1 cellular context compared by ENCODE assay signal in the genomic region with DNA sequence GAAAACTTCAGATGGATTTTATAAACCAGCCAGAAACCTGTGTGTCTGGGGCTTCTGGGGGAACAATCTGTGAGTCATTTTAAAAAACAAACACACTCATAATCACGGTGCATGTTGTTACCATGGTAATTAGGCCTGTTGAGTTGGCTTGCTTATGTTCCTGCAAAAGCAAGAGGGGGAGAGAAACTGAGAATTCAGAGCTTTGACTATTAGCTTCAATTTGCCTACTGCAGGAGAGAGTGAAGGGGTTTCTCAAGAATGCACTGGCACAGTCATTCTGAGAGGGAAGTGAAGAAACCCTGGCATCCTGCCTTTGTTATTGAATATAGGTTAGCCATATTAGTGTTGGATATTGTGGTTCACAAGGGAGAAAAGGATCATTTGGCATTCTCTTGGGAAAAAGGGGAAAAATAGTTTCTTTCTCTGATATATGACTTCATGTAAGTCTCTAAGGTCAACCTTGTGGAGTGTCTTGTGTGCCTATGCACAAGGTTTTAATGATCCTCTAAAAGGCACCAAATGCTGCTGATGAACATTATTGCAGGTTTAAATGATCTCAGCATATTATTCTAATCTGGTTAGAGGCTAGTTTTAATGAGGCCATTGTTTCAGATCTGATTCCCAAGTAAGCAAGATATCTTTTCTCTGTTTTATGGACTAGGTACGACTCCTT.
TF ChIP-seq lines count a peak whose summit lies in the region.

No MANE protein-coding gene starts in this region.

TF ChIP-seq in GM12878, 131 proteins besides CTCF, POLR2A, EP300 and RAD21 (continued from another document and continues in another):
- TF ChIP-seq RELB (IDR thresholded peaks at IDR 0.05; ENCODE audit: low read depth) (peak; percentile 95), CHD2 (IDR thresholded peaks at IDR 0.05; ENCODE audit: borderline replicate concordance, low read depth, low read length) (peak; percentile 43; the same call in 1 of the 2 replicates), SP1 (IDR thresholded peaks at IDR 0.05; ENCODE audit: low read depth, low read length) (no peak), JUNB (IDR thresholded peaks at IDR 0.05) (peak; percentile 96), SPI1 (IDR thresholded peaks at IDR 0.05; ENCODE audit: borderline replicate concordance, insufficient read depth, low read depth, low read length) (peak; percentile 75; the same call in 1 of the 2 replicates), RB1 (IDR thresholded peaks at IDR 0.05; ENCODE audit: borderline replicate concordance) (no peak), NR2F1 (conservative IDR thresholded peaks at IDR 0.05) (peak; percentile 62), CBFB (IDR thresholded peaks at IDR 0.05; ENCODE audit: low read depth) (no peak; the same call in 1 of the 2 replicates), ETV6 (conservative IDR thresholded peaks at IDR 0.05 in 1 of 2, IDR thresholded peaks at IDR 0.05 in 1 of 2; ENCODE audit: borderline replicate concordance in 1 of 2, low read depth in 1 of 2) (peak in 1 of 2 experiments; percentile 97; a peak in 2 of 4 replicates), CUX1 (IDR thresholded peaks at IDR 0.05; ENCODE audit: insufficient replicate concordance, low read depth, low read length) (peak; percentile 78), KDM1A (IDR thresholded peaks at IDR 0.05; ENCODE audit: borderline replicate concordance) (no peak), NFIC (IDR thresholded peaks at IDR 0.05; ENCODE audit: low read depth, low read length) (peak; percentile 86), RBBP5 (conservative IDR thresholded peaks at IDR 0.05) (no peak), MXI1 (IDR thresholded peaks at IDR 0.05; ENCODE audit: low read depth, low read length) (peak; percentile 32; the same call in 1 of the 2 replicates), E4F1 (IDR thresholded peaks at IDR 0.05; ENCODE audit: borderline replicate concordance, partially characterized antibody) (no peak), ELK1 (IDR thresholded peaks at IDR 0.05; ENCODE audit: low read depth, low read length) (no peak), SMAD1 (IDR thresholded peaks at IDR 0.05; ENCODE audit: low read depth, partially characterized antibody) (no peak), RCOR1 (conservative IDR thresholded peaks at IDR 0.05; ENCODE audit: low read depth, low read length) (0 out of 2 replicates have a peak, but pooled peaks have one; percentile 44), FOXM1 (IDR thresholded peaks at IDR 0.05; ENCODE audit: low read depth, low read length) (peak; percentile 74), BRCA1 (IDR thresholded peaks at IDR 0.05; ENCODE audit: low read depth, low read length) (no peak), IKZF2 (IDR thresholded peaks at IDR 0.05) (peak; percentile 99 to 100), CHD4 (IDR thresholded peaks at IDR 0.05) (no peak), CEBPZ (IDR thresholded peaks at IDR 0.05; ENCODE audit: low read depth, low read length) (no peak), IRF3 (IDR thresholded peaks at IDR 0.05) (no peak), TCF12 (IDR thresholded peaks at IDR 0.05; ENCODE audit: low read depth, low read length) (no peak), STAT3 (IDR thresholded peaks at IDR 0.05; ENCODE audit: low read depth, low read length) (no peak), POU2F2 (IDR thresholded peaks at IDR 0.05; ENCODE audit: borderline replicate concordance, low read depth, low read length) (peak; percentile 91; the same call in 2 of the 3 replicates), POLR2AphosphoS2 (IDR thresholded peaks at IDR 0.05; ENCODE audit: low read depth, low read length) (no peak), ATF7 (IDR thresholded peaks at IDR 0.05; ENCODE audit: low read depth) (peak; percentile 80), MTA3 (IDR thresholded peaks at IDR 0.05; ENCODE audit: borderline replicate concordance, low read length) (peak; percentile 57; the same call in 1 of the 2 replicates), ZZZ3 (IDR thresholded peaks at IDR 0.05; ENCODE audit: control insufficient read depth, insufficient read length, low read depth) (no peak)
- TF ChIP-seq, protein P1, sequence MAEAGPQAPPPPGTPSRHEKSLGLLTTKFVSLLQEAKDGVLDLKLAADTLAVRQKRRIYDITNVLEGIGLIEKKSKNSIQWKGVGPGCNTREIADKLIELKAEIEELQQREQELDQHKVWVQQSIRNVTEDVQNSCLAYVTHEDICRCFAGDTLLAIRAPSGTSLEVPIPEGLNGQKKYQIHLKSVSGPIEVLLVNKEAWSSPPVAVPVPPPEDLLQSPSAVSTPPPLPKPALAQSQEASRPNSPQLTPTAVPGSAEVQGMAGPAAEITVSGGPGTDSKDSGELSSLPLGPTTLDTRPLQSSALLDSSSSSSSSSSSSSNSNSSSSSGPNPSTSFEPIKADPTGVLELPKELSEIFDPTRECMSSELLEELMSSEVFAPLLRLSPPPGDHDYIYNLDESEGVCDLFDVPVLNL (IDR thresholded peaks at IDR 0.05; ENCODE audit: low read depth, low read length), result no peak
- TF ChIP-seq, protein P2, sequence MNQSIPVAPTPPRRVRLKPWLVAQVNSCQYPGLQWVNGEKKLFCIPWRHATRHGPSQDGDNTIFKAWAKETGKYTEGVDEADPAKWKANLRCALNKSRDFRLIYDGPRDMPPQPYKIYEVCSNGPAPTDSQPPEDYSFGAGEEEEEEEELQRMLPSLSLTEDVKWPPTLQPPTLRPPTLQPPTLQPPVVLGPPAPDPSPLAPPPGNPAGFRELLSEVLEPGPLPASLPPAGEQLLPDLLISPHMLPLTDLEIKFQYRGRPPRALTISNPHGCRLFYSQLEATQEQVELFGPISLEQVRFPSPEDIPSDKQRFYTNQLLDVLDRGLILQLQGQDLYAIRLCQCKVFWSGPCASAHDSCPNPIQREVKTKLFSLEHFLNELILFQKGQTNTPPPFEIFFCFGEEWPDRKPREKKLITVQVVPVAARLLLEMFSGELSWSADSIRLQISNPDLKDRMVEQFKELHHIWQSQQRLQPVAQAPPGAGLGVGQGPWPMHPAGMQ (IDR thresholded peaks at IDR 0.05; ENCODE audit: borderline replicate concordance), result no peak
- TF ChIP-seq, protein P3, sequence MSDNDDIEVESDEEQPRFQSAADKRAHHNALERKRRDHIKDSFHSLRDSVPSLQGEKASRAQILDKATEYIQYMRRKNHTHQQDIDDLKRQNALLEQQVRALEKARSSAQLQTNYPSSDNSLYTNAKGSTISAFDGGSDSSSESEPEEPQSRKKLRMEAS (IDR thresholded peaks at IDR 0.05; ENCODE audit: low read depth, low read length), result no peak
- TF ChIP-seq, protein P4, sequence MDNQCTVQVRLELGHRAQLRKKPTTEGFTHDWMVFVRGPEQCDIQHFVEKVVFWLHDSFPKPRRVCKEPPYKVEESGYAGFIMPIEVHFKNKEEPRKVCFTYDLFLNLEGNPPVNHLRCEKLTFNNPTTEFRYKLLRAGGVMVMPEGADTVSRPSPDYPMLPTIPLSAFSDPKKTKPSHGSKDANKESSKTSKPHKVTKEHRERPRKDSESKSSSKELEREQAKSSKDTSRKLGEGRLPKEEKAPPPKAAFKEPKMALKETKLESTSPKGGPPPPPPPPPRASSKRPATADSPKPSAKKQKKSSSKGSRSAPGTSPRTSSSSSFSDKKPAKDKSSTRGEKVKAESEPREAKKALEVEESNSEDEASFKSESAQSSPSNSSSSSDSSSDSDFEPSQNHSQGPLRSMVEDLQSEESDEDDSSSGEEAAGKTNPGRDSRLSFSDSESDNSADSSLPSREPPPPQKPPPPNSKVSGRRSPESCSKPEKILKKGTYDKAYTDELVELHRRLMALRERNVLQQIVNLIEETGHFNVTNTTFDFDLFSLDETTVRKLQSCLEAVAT (IDR thresholded peaks at IDR 0.05), result 0 out of 2 replicates have a peak, but pooled peaks have one; percentile 27
